In genomic region chr2:181070119-181070833, GRCh38 we compare ENCODE assay signal across 1 cellular context.
TF ChIP-seq lines count a peak whose summit lies in the region.

No MANE protein-coding gene starts in this region.

TF ChIP-seq in SK-N-SH, 30 proteins besides CTCF, POLR2A, EP300 and RAD21 (continued from another document):
- no peak for TF ChIP-seq CHD2 (IDR thresholded peaks at IDR 0.05; ENCODE audit: low read length, partially characterized antibody)
- TF ChIP-seq, protein P1, sequence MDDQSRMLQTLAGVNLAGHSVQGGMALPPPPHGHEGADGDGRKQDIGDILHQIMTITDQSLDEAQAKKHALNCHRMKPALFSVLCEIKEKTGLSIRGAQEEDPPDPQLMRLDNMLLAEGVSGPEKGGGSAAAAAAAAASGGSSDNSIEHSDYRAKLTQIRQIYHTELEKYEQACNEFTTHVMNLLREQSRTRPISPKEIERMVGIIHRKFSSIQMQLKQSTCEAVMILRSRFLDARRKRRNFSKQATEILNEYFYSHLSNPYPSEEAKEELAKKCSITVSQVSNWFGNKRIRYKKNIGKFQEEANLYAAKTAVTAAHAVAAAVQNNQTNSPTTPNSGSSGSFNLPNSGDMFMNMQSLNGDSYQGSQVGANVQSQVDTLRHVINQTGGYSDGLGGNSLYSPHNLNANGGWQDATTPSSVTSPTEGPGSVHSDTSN (IDR thresholded peaks at IDR 0.05), result no peak
